Comparison of ENCODE assay signal across 8 cellular contexts in the genomic region with DNA sequence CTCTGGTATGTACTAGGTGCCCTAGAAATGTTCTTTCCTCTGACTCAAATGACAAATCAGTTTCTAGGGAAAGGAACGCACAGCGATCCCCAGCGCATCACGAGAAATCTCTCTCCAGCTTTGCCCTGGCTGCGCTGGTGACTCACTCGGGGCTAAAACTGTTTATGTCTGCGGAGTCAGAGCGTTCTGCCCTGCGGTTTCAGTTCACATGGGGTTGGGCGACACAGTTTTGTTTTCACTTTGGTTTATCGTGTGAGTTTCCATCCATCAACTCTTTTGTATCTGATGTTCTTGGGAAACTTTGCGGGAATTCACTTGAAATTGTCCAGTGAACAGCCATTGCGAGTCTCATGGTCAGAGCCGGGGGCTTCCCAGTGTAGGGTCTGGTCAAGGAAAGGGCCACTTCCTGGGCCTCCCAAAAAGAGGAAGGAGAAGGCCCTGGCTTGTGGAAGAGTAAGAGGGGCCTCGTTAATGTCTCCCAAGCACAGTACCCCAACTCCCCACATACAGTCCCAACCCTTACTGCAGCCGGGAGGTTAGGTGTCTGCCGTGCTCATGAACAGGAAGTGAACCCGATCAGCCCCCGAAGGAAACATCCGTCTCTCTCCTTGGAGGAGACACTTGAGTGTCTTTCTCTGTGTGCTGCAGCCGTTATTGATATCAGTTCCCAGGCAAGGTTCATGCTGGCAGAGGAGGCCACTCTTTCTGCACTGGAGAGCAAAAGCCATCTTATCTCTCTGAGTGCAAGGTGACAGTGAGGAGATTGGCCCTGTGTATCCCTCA.
DNase-seq lines count a peak whose midpoint lies in the region; ATAC-seq and TF ChIP-seq lines count a peak whose summit lies in the region.

No MANE protein-coding gene starts in this region.

- peak; percentile 95 for ATAC-seq in GM19397 (IDR thresholded peaks at IDR 0.05; ENCODE audit: unreplicated experiment)
- ATAC-seq in HG03196 (IDR thresholded peaks at IDR 0.05; ENCODE audit: unreplicated experiment), result peak; percentile 93

- no peaks in the 10 kb centered on the region for H3K9me3 ChIP-seq in duodenal mucosa (ENCODE audit: control insufficient read depth in 1 of 2, low read length in 2 of 2)
- no peaks in the 10 kb centered on the region for H3K9me3 ChIP-seq in right atrium auricular region

- peak overlapping the region; percentile 20 to 33 for H3K4me3 ChIP-seq in duodenal mucosa (ENCODE audit: low read depth in 1 of 2, low read length in 2 of 2)
- H3K4me3 ChIP-seq in right atrium auricular region, result no peak overlapping the region

- H3K27me3 ChIP-seq in duodenal mucosa (ENCODE audit: control insufficient read depth in 1 of 2, insufficient read depth in 2 of 2, low read length in 2 of 2) (no peaks in the 10 kb centered on the region), right atrium auricular region (no peaks in the 10 kb centered on the region)

- peaks cover 3 to 4% of the 10 kb centered on the region in 2 donors for H3K4me1 ChIP-seq in duodenal mucosa (ENCODE audit: control insufficient read depth in 1 of 2, insufficient read depth in 2 of 2, low read length in 2 of 2)
- no peaks in the 10 kb centered on the region for H3K4me1 ChIP-seq in right atrium auricular region

- peak overlapping the region; percentile 70 for H3K27ac ChIP-seq in duodenal mucosa (ENCODE audit: low read depth, low read length)
- no peak overlapping the region for H3K27ac ChIP-seq in right atrium auricular region

- no peak for TF ChIP-seq CTCF in right atrium auricular region (IDR thresholded peaks at IDR 0.05)

- peak; percentile 64 for DNase-seq in activated CD4-positive, CD25-positive, alpha-beta regulatory T cell treated with anti-CD3 and anti-CD28 coated beads, Interleukin-2, amount 50 U/mL, for 16 hours (ENCODE audit: low read depth, low spot score)
- DNase-seq in stimulated activated CD4-positive, alpha-beta T cell treated with anti-CD3 and anti-CD28 coated beads, Interleukin-4, amount 100 ng/mL, for 1 hour, result peak; percentile 75
- no peak for DNase-seq in NCI-H526 (lab: John Stamatoyannopoulos, UW)
- no peak for DNase-seq in cerebellar nuclear complex (lab: John Stamatoyannopoulos, UW)
- DNase-seq in right atrium auricular region (ENCODE audit: low spot score), result no peak

- peak overlapping the region; percentile 0 to 9 for H3K9ac ChIP-seq in duodenal mucosa (ENCODE audit: low read depth in 1 of 2, low read length in 2 of 2)

- H3K36me3 ChIP-seq in duodenal mucosa (ENCODE audit: control insufficient read depth in 1 of 2, insufficient read depth in 2 of 2, low read length in 2 of 2) (no peaks in the 10 kb centered on the region), right atrium auricular region (no peaks in the 10 kb centered on the region)

Comparison
In these comparisons a context has a peak if more than half of its experiments do, and no peak if none do; other contexts are left out.
1. DNase-seq: peak in activated CD4-positive, CD25-positive, alpha-beta regulatory T cell treated with anti-CD3 and anti-CD28 coated beads, Interleukin-2, amount 50 U/mL, for 16 hours (single experiment) and stimulated activated CD4-positive, alpha-beta T cell treated with anti-CD3 and anti-CD28 coated beads, Interleukin-4, amount 100 ng/mL, for 1 hour (single experiment); none in NCI-H526 (0 of 2), cerebellar nuclear complex (0 of 2) and right atrium auricular region (single experiment).
2. H3K4me3 ChIP-seq: peak in duodenal mucosa (2 of 2); none in right atrium auricular region (0 of 2).